In genomic region chr10:78209987-78210386, GRCh38 we compare ENCODE assay signal across 21 cellular contexts.
"Had no signal": no experiment of that assay in that cellular context is flagged by ENCODE, and none has a peak within 500 bp of the region (broad histone marks: within the 10 kb centered on the region; RNA-seq: fewer than 3 reads in every experiment).

No MANE protein-coding gene starts in this region.

- H3K4me3 ChIP-seq: K562, PC-9 had no signal

- H3K9me3 Mint-ChIP-seq: activated CD4-positive, alpha-beta memory T cell treated with anti-CD3 and anti-CD28 coated beads for 36 hours; activated CD4-positive, alpha-beta T cell treated with anti-CD3 and anti-CD28 coated beads, Interleukin-2, amount 10 ng/mL, durations not matched to agents 7 days and 5 days; activated naive CD4-positive, alpha-beta T cell treated with anti-CD3 and anti-CD28 coated beads, Interleukin-2, amount 50 U/mL, for 72 hours; activated T-cell treated with anti-CD3 and anti-CD28 coated beads, Interleukin-2, amount 50 U/mL, for 4 hours; T-cell had no signal

- H3K4me3 Mint-ChIP-seq: activated CD4-positive, alpha-beta memory T cell treated with anti-CD3 and anti-CD28 coated beads for 36 hours; activated CD4-positive, alpha-beta T cell treated with anti-CD3 and anti-CD28 coated beads, Interleukin-2, amount 10 ng/mL, durations not matched to agents 7 days and 5 days; activated T-cell treated with anti-CD3 and anti-CD28 coated beads, Interleukin-2, amount 50 U/mL, for 4 hours; T-cell had no signal

- DNase-seq: activated CD4-positive, alpha-beta memory T cell treated with anti-CD3 and anti-CD28 coated beads for 36 hours; activated CD4-positive, alpha-beta T cell treated with anti-CD3 and anti-CD28 coated beads, Interleukin-2, amount 10 ng/mL, durations not matched to agents 7 days and 5 days; activated CD4-positive, CD25-positive, alpha-beta regulatory T cell; activated CD8-positive, alpha-beta memory T cell treated with anti-CD3 and anti-CD28 coated beads for 24 hours; activated effector memory CD4-positive, alpha-beta T cell treated with anti-CD3 and anti-CD28 coated beads, Interleukin-2, amount 50 U/mL, for 16 hours; activated naive CD4-positive, alpha-beta T cell treated with Interleukin-2 at 50 U/mL for 16 hours; activated T-cell treated with anti-CD3 and anti-CD28 coated beads, Interleukin-2, amount 50 U/mL, for 4 hours; cerebellar nuclear complex; Kasumi-1; NCI-H1048; NCI-H146; NCI-H187 treated with DMSO at 0.1 percent for 48 hours; NCI-H2081 treated with DMSO at 0.1 percent for 48 hours; NCI-H446; NCI-H524 treated with DMSO at 0.1 percent for 48 hours; PC-9; SIG-M5; T-cell; T1000 had no signal

- H3K36me3 Mint-ChIP-seq: activated CD4-positive, alpha-beta memory T cell treated with anti-CD3 and anti-CD28 coated beads for 36 hours; activated naive CD4-positive, alpha-beta T cell treated with anti-CD3 and anti-CD28 coated beads, Interleukin-2, amount 50 U/mL, for 72 hours; T-cell had no signal

- H3K27ac Mint-ChIP-seq: activated CD4-positive, alpha-beta memory T cell treated with anti-CD3 and anti-CD28 coated beads for 36 hours; activated CD4-positive, alpha-beta T cell treated with anti-CD3 and anti-CD28 coated beads, Interleukin-2, amount 10 ng/mL, durations not matched to agents 7 days and 5 days; activated naive CD4-positive, alpha-beta T cell treated with anti-CD3 and anti-CD28 coated beads, Interleukin-2, amount 50 U/mL, for 72 hours; T-cell had no signal

- ATAC-seq: K562, T-cell had no signal

- H3K27me3 Mint-ChIP-seq: activated CD4-positive, alpha-beta memory T cell treated with anti-CD3 and anti-CD28 coated beads for 36 hours had no signal
